ENCODE assay signal across 19 cellular contexts in genomic region chrX:1860936-1861670, GRCh38.
A peak's percentile ranks its signal among the peaks of the same experiment; 100 is the strongest.
DNase-seq lines count a peak whose midpoint lies in the region; ATAC-seq and TF ChIP-seq lines count a peak whose summit lies in the region.
"Had no signal": no experiment of that assay in that cellular context is flagged by ENCODE, and none has a peak within 500 bp of the region (broad histone marks: within the 10 kb centered on the region; RNA-seq: fewer than 3 reads in every experiment).

No MANE protein-coding gene starts in this region.

- CTCF ChIA-PET in SK-N-SH (lab: Yijun Ruan, JAX): no interaction called here

- H2AK5ac ChIP-seq in trophoblast cell (ENCODE audit: low read length): no peak overlapping the region

- H2BK12ac ChIP-seq in trophoblast cell (ENCODE audit: low read length): no peak overlapping the region

- no peak overlapping the region for H3K4ac ChIP-seq in trophoblast cell (ENCODE audit: low read depth, low read length)

- no peak overlapping the region for H3K4me3 Mint-ChIP-seq in endothelial cell (ENCODE audit: unreplicated experiment)
- H3K4me3 Mint-ChIP-seq in activated T-helper 2 cell treated with anti-CD3 and anti-CD28 coated beads, Interferon-gamma antibody, Interleukin-2, Interleukin-4, amounts not matched to agents 10 μg/mL and 5 μg/mL and 100 μg/mL, durations not matched to agents 14 hours and 24 hours and 36 hours (ENCODE audit: low read depth): no peak overlapping the region
- H3K4me3 Mint-ChIP-seq: B cell, HFFc6 had no signal

- H3K23ac ChIP-seq in trophoblast cell (ENCODE audit: low read length): no peak overlapping the region

- H2BK5ac ChIP-seq in trophoblast cell (ENCODE audit: low read depth, low read length, poor library complexity): no peak overlapping the region

- H3K14ac ChIP-seq in trophoblast cell (ENCODE audit: low read length): no peak overlapping the region

- H3K27ac Mint-ChIP-seq in endothelial cell (ENCODE audit: unreplicated experiment): peak overlapping the region; percentile 24
- H3K27ac Mint-ChIP-seq in activated T-helper 2 cell treated with anti-CD3 and anti-CD28 coated beads, Interferon-gamma antibody, Interleukin-2, Interleukin-4, amounts not matched to agents 10 μg/mL and 5 μg/mL and 100 μg/mL, durations not matched to agents 14 hours and 24 hours and 36 hours: no peak overlapping the region
- H3K27ac Mint-ChIP-seq: B cell, HFFc6 had no signal

- H3K9ac ChIP-seq in SK-N-SH: no peak overlapping the region
- H3K9ac ChIP-seq in trophoblast cell (ENCODE audit: low read length): peak overlapping the region; percentile 30

- POLR2A ChIA-PET in SK-N-SH (lab: Yijun Ruan, JAX): no interaction called here

- no peak overlapping the region for H3K27ac ChIP-seq in SK-N-SH (ENCODE audit: low read depth in 2 of 2, low read length in 1 of 2)
- H3K27ac ChIP-seq in trophoblast cell (ENCODE audit: low read depth, low read length): no peak overlapping the region
- no peak overlapping the region for H3K27ac ChIP-seq in esophagus muscularis mucosa (replicated peaks in 1 of 4)
- H3K27ac ChIP-seq: Peyer's patch, SJCRH30 had no signal

- H3K36me3 Mint-ChIP-seq in endothelial cell (ENCODE audit: low read depth, unreplicated experiment): peaks cover 12% of the 10 kb centered on the region
- H3K36me3 Mint-ChIP-seq in activated T-helper 2 cell treated with anti-CD3 and anti-CD28 coated beads, Interferon-gamma antibody, Interleukin-2, Interleukin-4, amounts not matched to agents 10 μg/mL and 5 μg/mL and 100 μg/mL, durations not matched to agents 14 hours and 24 hours and 36 hours (ENCODE audit: low read depth): no peaks in the 10 kb centered on the region

- no peak overlapping the region for H2BK120ac ChIP-seq in trophoblast cell (ENCODE audit: insufficient read depth, low read length, poor library complexity)

- H3K4me1 ChIP-seq in SK-N-SH (ENCODE audit: control insufficient read depth in 1 of 2, insufficient read depth in 2 of 2, low read depth in 1 of 2, low read length in 1 of 2) (no peaks in the 10 kb centered on the region), trophoblast cell (ENCODE audit: control insufficient read depth in 1 of 2, insufficient read depth in 2 of 2, low read length in 2 of 2) (no peaks in the 10 kb centered on the region), esophagus muscularis mucosa (no peaks in the 10 kb centered on the region)
- H3K4me1 ChIP-seq: Peyer's patch, SJCRH30 had no signal

- no peaks in the 10 kb centered on the region for H3F3A ChIP-seq in SK-N-SH (replicated peaks; ENCODE audit: insufficient read depth)

- H3K4me3 ChIP-seq in SK-N-SH (ENCODE audit: low read depth in 2 of 2, low read length in 1 of 2) (peak overlapping the region in 1 of 2 experiments; percentile 25; a peak in 1 of 4 replicates), trophoblast cell (ENCODE audit: low read depth, low read length) (no peak overlapping the region), esophagus muscularis mucosa (no peak overlapping the region)
- H3K4me3 ChIP-seq: Peyer's patch, SJCRH30 had no signal

- no peak overlapping the region for H4K91ac ChIP-seq in trophoblast cell (ENCODE audit: low read depth, low read length)

- WGBS in SK-N-SH (ENCODE audit: low lambda C conversion rate): 21% methylated on average over 21 of the region's 21 CpGs
- no CpG with 5 or more reads among the region's 21 CpGs for WGBS in trophoblast cell (ENCODE audit: extremely low coverage, insufficient coverage, insufficient read length)
- 66% methylated on average over 21 of the region's 21 CpGs for WGBS in esophagus muscularis mucosa

- TF ChIP-seq RAD21 in SK-N-SH (IDR thresholded peaks at IDR 0.05; ENCODE audit: low read length): no peak

- H3K9me3 ChIP-seq in SK-N-SH: no peaks in the 10 kb centered on the region
- H3K9me3 ChIP-seq in trophoblast cell (ENCODE audit: insufficient read depth, low read depth, low read length): no peaks in the 10 kb centered on the region
- H3K9me3 ChIP-seq in esophagus muscularis mucosa: peaks cover 0 to 7% (median 0%) of the 10 kb centered on the region in 4 donors
- H3K9me3 ChIP-seq: SJCRH30 had no signal

- H3K79me1 ChIP-seq in trophoblast cell (ENCODE audit: low read length): no peaks in the 10 kb centered on the region

- H4K12ac ChIP-seq in trophoblast cell (ENCODE audit: low read depth, low read length): no peak overlapping the region

- no peaks in the 10 kb centered on the region for H3K9me2 ChIP-seq in SK-N-SH

- ATAC-seq in GM21723 (IDR thresholded peaks at IDR 0.05; ENCODE audit: unreplicated experiment): no peak

- no peak for TF ChIP-seq EP300 in SK-N-SH (IDR thresholded peaks at IDR 0.05; ENCODE audit: borderline replicate concordance in 1 of 2, low read depth in 1 of 2, low read length in 1 of 2)
- no peak for TF ChIP-seq EP300 in esophagus muscularis mucosa (IDR thresholded peaks at IDR 0.05)

- peak overlapping the region; percentile 48 for H3K4me2 ChIP-seq in SK-N-SH
- no peak overlapping the region for H3K4me2 ChIP-seq in trophoblast cell (ENCODE audit: low read length)

- no peak overlapping the region for H4K8ac ChIP-seq in trophoblast cell (ENCODE audit: low read depth, low read length)

- no peaks in the 10 kb centered on the region for H3K36me3 ChIP-seq in SK-N-SH (replicated peaks in 1 of 2; ENCODE audit: control insufficient read depth in 1 of 2, insufficient read depth in 2 of 2, low read length in 1 of 2)
- no peaks in the 10 kb centered on the region for H3K36me3 ChIP-seq in trophoblast cell (ENCODE audit: control insufficient read depth in 1 of 2, insufficient read depth in 2 of 2, low read length in 2 of 2)
- H3K36me3 ChIP-seq in esophagus muscularis mucosa: no peaks in the 10 kb centered on the region
- H3K36me3 ChIP-seq: Peyer's patch, SJCRH30 had no signal

- H3K4me1 Mint-ChIP-seq in endothelial cell (ENCODE audit: unreplicated experiment): no peaks in the 10 kb centered on the region
- no peaks in the 10 kb centered on the region for H3K4me1 Mint-ChIP-seq in activated T-helper 2 cell treated with anti-CD3 and anti-CD28 coated beads, Interferon-gamma antibody, Interleukin-2, Interleukin-4, amounts not matched to agents 10 μg/mL and 5 μg/mL and 100 μg/mL, durations not matched to agents 14 hours and 24 hours and 36 hours (ENCODE audit: low read depth)
- H3K4me1 Mint-ChIP-seq: B cell had no signal

- H2AFZ ChIP-seq in SK-N-SH (ENCODE audit: low read depth) (peak overlapping the region; percentile 8; the same call in 1 of the 2 replicates), trophoblast cell (ENCODE audit: insufficient read depth, low read length, poor library complexity) (no peak overlapping the region)

- peak; percentile 43 for DNase-seq in Ammon's horn (ENCODE audit: low spot score)
- no peak for DNase-seq in SK-N-SH
- DNase-seq in endothelial cell (ENCODE audit: low spot score): no peak
- DNase-seq in trophoblast cell: no peak
- DNase-seq in esophagus muscularis mucosa (ENCODE audit: extremely low spot score): no peak
- DNase-seq in activated T-helper 2 cell treated with anti-CD3 and anti-CD28 coated beads, Interferon-gamma antibody, Interleukin-2, Interleukin-4, amounts not matched to agents 10 μg/mL and 5 μg/mL and 100 μg/mL, durations not matched to agents 14 hours and 24 hours and 36 hours (ENCODE audit: low spot score): no peak
- DNase-seq: EL, GF-D8, H7, HFFc6, KG1, NCI-H1105, NCI-H2029 treated with DMSO at 0.1 percent for 48 hours, NCI-H2171 treated with DMSO at 0.1 percent for 48 hours, NCI-H526, Peyer's patch, SJCRH30 had no signal

- H3K79me2 ChIP-seq in SK-N-SH (ENCODE audit: insufficient read depth) (no peaks in the 10 kb centered on the region), trophoblast cell (ENCODE audit: control insufficient read depth, insufficient read depth, low read length, poor library complexity) (no peaks in the 10 kb centered on the region)

- H3K27me3 Mint-ChIP-seq in endothelial cell (ENCODE audit: unreplicated experiment): peaks cover 2% of the 10 kb centered on the region
- H3K27me3 Mint-ChIP-seq in activated T-helper 2 cell treated with anti-CD3 and anti-CD28 coated beads, Interferon-gamma antibody, Interleukin-2, Interleukin-4, amounts not matched to agents 10 μg/mL and 5 μg/mL and 100 μg/mL, durations not matched to agents 14 hours and 24 hours and 36 hours (ENCODE audit: low read depth): no peaks in the 10 kb centered on the region

- no peak for TF ChIP-seq CTCF in SK-N-SH (IDR thresholded peaks at IDR 0.05)
- no peak for TF ChIP-seq CTCF in endothelial cell (IDR thresholded peaks at IDR 0.05; ENCODE audit: unreplicated experiment)
- no peak for TF ChIP-seq CTCF in esophagus muscularis mucosa (IDR thresholded peaks at IDR 0.05)

- intact Hi-C loops in esophagus muscularis mucosa (cut with DNase I): no loop called here
- intact Hi-C loops in activated T-helper 2 cell treated with anti-CD3 and anti-CD28 coated beads, Interferon-gamma antibody, Interleukin-2, Interleukin-4, amounts not matched to agents 10 μg/mL and 5 μg/mL and 100 μg/mL, durations not matched to agents 14 hours and 24 hours and 36 hours (cut with micrococcal nuclease): no loop called here

- no peak for TF ChIP-seq POLR2A in esophagus muscularis mucosa (IDR thresholded peaks at IDR 0.05; ENCODE audit: low read depth)

- no peak overlapping the region for H3K18ac ChIP-seq in trophoblast cell (ENCODE audit: low read length)

- H4K20me1 ChIP-seq in SK-N-SH (ENCODE audit: insufficient read depth): no peaks in the 10 kb centered on the region

- peaks cover 4% of the 10 kb centered on the region for H3K9me3 Mint-ChIP-seq in endothelial cell (ENCODE audit: unreplicated experiment)
- no peaks in the 10 kb centered on the region for H3K9me3 Mint-ChIP-seq in activated T-helper 2 cell treated with anti-CD3 and anti-CD28 coated beads, Interferon-gamma antibody, Interleukin-2, Interleukin-4, amounts not matched to agents 10 μg/mL and 5 μg/mL and 100 μg/mL, durations not matched to agents 14 hours and 24 hours and 36 hours

- H3K27me3 ChIP-seq in SK-N-SH (ENCODE audit: insufficient read depth) (peaks cover 5% of the 10 kb centered on the region; the same call in 1 of the 2 replicates), trophoblast cell (ENCODE audit: insufficient read depth, low read length) (no peaks in the 10 kb centered on the region), esophagus muscularis mucosa (peaks cover 0 to 26% (median 0%) of the 10 kb centered on the region in 4 donors)
- H3K27me3 ChIP-seq: Peyer's patch, SJCRH30 had no signal

TF ChIP-seq in SK-N-SH, 30 proteins besides CTCF, POLR2A, EP300 and RAD21 (continues in another document):
- no peak for TF ChIP-seq FOXJ3 (CRISPR knock-in tag; IDR thresholded peaks at IDR 0.05)
- TF ChIP-seq PBX3 (IDR thresholded peaks at IDR 0.05): no peak
